ENCODE assay signal across 8 cellular contexts in the genomic region with DNA sequence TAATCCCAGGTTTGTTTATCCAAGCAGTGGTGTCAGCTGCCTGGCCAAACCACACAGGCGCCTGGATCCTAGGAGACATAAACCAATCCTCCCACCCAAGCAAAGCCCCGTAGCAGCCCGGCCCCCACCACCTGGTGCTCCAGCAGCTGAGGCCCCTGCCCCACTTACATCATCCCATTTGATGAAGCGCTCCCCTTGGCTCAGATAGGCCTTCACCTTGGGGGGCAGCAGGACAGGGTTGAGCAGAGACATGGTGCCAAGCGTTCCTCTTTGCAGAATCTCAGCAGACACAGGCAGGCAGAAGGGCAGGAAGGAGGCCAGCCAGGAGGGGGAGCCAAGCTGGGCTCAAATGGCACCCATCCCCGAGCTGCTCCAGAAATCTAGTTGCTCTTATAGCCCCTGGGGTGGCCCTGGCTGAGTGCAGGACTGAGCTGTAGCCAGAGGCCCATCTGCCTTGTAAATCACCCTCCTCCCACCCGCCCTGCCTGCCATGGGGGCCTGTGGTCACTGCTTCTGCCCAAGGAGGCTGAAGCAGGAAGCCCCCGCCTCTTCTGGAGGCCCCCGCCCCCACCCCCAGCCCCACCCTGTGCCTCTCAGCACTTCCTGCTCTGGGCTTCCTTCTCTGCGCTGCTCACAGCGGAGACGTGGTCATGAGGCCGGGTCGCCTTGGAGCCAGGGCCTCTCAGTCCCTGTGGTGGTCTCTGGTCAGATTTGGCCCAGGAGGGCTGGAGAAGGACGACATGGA.
DNase-seq lines count a peak whose midpoint lies in the region; ATAC-seq lines count a peak whose summit lies in the region.

A gene with protein sequence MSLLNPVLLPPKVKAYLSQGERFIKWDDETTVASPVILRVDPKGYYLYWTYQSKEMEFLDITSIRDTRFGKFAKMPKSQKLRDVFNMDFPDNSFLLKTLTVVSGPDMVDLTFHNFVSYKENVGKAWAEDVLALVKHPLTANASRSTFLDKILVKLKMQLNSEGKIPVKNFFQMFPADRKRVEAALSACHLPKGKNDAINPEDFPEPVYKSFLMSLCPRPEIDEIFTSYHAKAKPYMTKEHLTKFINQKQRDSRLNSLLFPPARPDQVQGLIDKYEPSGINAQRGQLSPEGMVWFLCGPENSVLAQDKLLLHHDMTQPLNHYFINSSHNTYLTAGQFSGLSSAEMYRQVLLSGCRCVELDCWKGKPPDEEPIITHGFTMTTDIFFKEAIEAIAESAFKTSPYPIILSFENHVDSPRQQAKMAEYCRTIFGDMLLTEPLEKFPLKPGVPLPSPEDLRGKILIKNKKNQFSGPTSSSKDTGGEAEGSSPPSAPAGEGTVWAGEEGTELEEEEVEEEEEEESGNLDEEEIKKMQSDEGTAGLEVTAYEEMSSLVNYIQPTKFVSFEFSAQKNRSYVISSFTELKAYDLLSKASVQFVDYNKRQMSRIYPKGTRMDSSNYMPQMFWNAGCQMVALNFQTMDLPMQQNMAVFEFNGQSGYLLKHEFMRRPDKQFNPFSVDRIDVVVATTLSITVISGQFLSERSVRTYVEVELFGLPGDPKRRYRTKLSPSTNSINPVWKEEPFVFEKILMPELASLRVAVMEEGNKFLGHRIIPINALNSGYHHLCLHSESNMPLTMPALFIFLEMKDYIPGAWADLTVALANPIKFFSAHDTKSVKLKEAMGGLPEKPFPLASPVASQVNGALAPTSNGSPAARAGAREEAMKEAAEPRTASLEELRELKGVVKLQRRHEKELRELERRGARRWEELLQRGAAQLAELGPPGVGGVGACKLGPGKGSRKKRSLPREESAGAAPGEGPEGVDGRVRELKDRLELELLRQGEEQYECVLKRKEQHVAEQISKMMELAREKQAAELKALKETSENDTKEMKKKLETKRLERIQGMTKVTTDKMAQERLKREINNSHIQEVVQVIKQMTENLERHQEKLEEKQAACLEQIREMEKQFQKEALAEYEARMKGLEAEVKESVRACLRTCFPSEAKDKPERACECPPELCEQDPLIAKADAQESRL (minus strand): TSS at position 515 of the 745 bp plus-strand sequence. CDS start 263 bp downstream, at position 252.

- DNase-seq in SHP77 treated with DMSO at 0.1 percent for 48 hours (lab: John Stamatoyannopoulos, UW) (peak; percentile 79), midbrain (lab: John Stamatoyannopoulos, UW) (no peak), kidney tubule cell (ENCODE audit: low spot score) (no peak)
- peak; percentile 88 for DNase-seq in activated effector memory CD4-positive, alpha-beta T cell treated with anti-CD3 and anti-CD28 coated beads, Interleukin-2, amount 50 U/mL, for 16 hours
- DNase-seq in stimulated activated CD4-positive, alpha-beta T cell treated with anti-CD3 and anti-CD28 coated beads, Interleukin-4, amount 100 ng/mL, for 24 hours = peak; percentile 65

- ATAC-seq in GM18498 (IDR thresholded peaks at IDR 0.05; ENCODE audit: unreplicated experiment) = peak; percentile 63
- ATAC-seq in HG02884 (IDR thresholded peaks at IDR 0.05; ENCODE audit: unreplicated experiment) = peak; percentile 59

- peak within 1 kb of the TSS; percentile 3 for H3K4me3 ChIP-seq in iPS-18c (ENCODE audit: insufficient read depth, low read depth, low read length)

- H3K9me3 ChIP-seq in iPS-18c (ENCODE audit: control insufficient read depth, insufficient read depth, low read length) = no peaks in the 10 kb centered on the region

Comparison
In these comparisons a context has a peak if more than half of its experiments do, and no peak if none do; other contexts are left out.
1. DNase-seq: peak in SHP77 treated with DMSO at 0.1 percent for 48 hours (single experiment), activated effector memory CD4-positive, alpha-beta T cell treated with anti-CD3 and anti-CD28 coated beads, Interleukin-2, amount 50 U/mL, for 16 hours (single experiment) and stimulated activated CD4-positive, alpha-beta T cell treated with anti-CD3 and anti-CD28 coated beads, Interleukin-4, amount 100 ng/mL, for 24 hours (single experiment); none in midbrain (single experiment) and kidney tubule cell (single experiment).